In the genomic region with DNA sequence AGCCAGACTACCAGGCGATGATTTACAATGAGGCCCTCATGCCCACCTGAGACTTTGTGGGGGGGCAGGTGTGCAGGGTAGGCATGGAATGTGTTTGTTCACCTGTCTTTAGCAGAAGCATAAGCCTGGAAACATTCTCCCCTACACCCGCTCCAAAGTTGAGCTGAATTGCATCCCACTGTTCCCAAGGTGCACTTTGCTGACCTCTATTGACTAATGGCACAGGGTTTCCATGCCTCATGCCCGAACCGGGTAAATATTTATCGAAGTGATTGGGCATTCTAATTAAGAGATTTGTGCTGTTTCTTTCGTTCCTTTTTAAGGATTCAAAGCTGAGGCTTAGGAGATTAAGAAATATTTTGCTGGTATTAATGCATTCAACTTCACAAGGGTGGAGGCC, we compare ENCODE assay signal across 16 cellular contexts. TPM values are rescaled to one million over a fixed set of nuclear protein-coding genes. Genes with fewer than 3 reads are reported as not detected.
DNase-seq lines count a peak whose midpoint lies in the region; ATAC-seq lines count a peak whose summit lies in the region.
"Had no signal": no experiment of that assay in that cellular context is flagged by ENCODE, and none has a peak within 500 bp of the region (broad histone marks: within the 10 kb centered on the region; RNA-seq: fewer than 3 reads in every experiment).

No MANE protein-coding gene starts in this region.

- in situ Hi-C loops in G401 (cut with HindIII; ENCODE audit: low sequenced_read_pairs) = no loop called here

- ATAC-seq in left lobe of liver = peak; percentile 49
- ATAC-seq in HG02678 (IDR thresholded peaks at IDR 0.05; ENCODE audit: unreplicated experiment) = no peak
- ATAC-seq: CD8-positive, alpha-beta T cell had no signal

- DNase-seq in NCI-H510A treated with DMSO at 0.1 percent for 48 hours (lab: John Stamatoyannopoulos, UW) = peak; percentile 21
- DNase-seq in NCI-H510A (lab: John Stamatoyannopoulos, UW) = no peak
- DNase-seq in NCI-H748 (lab: John Stamatoyannopoulos, UW; ENCODE audit: unreplicated experiment) = peak; percentile 70
- DNase-seq in left lobe of liver (ENCODE audit: low spot score) = peak; percentile 73
- DNase-seq in G401 (ENCODE audit: low spot score) = no peak
- no peak for DNase-seq in AML-193 (lab: John Stamatoyannopoulos, UW)
- DNase-seq: CD8-positive, alpha-beta T cell; H7; HFFc6; KBM-7; MV-4-11; NCI-H1694; NCI-H2081 treated with DMSO at 0.1 percent for 48 hours; NCI-H524; T-helper 1 cell had no signal

RNA-seq across cellular contexts. Expression of a gene that starts 6.5 kb away (rescaled TPM):
- total RNA-seq in left lobe of liver = 7.0 TPM
- 34.6 and 36.0 TPM in 2 replicates for total RNA-seq in G401 (2014; rRNA removed; shearing (Covaris generic))

Comparison
In these comparisons a context has a peak if more than half of its experiments do, and no peak if none do; other contexts are left out.
1. DNase-seq: peak in NCI-H510A treated with DMSO at 0.1 percent for 48 hours (single experiment), NCI-H748 (single experiment) and left lobe of liver (single experiment); none in NCI-H510A (single experiment), G401 (single experiment) and AML-193 (0 of 2).